In genomic region chr1:187041104-187041503, GRCh38 we compare ENCODE assay signal across 1 cellular context.
TF ChIP-seq lines count a peak whose summit lies in the region.

No MANE protein-coding gene starts in this region.

TF ChIP-seq in HCT116, 20 proteins besides CTCF, POLR2A, EP300 and RAD21 (continued from another document):
- TF ChIP-seq JUND (IDR thresholded peaks at IDR 0.05) (no peak), POLR2AphosphoS5 (IDR thresholded peaks at IDR 0.05; ENCODE audit: low read depth, low read length) (no peak), SP1 (IDR thresholded peaks at IDR 0.05; ENCODE audit: low read depth) (no peak), EGR1 (IDR thresholded peaks at IDR 0.05; ENCODE audit: low read depth) (no peak), ATF3 (IDR thresholded peaks at IDR 0.05) (no peak), TCF7L2 (IDR thresholded peaks at IDR 0.05; ENCODE audit: borderline replicate concordance, extremely low read depth, insufficient read depth, insufficient read length) (no peak), SRF (IDR thresholded peaks at IDR 0.05; ENCODE audit: low read depth) (no peak), FOSL1 (IDR thresholded peaks at IDR 0.05; ENCODE audit: low read depth) (no peak), REST (IDR thresholded peaks at IDR 0.05; ENCODE audit: low read depth) (no peak), SIN3A (IDR thresholded peaks at IDR 0.05; ENCODE audit: low read depth) (no peak), MAX (IDR thresholded peaks at IDR 0.05) (no peak)
